29 cellular contexts compared by ENCODE assay signal in the genomic region with DNA sequence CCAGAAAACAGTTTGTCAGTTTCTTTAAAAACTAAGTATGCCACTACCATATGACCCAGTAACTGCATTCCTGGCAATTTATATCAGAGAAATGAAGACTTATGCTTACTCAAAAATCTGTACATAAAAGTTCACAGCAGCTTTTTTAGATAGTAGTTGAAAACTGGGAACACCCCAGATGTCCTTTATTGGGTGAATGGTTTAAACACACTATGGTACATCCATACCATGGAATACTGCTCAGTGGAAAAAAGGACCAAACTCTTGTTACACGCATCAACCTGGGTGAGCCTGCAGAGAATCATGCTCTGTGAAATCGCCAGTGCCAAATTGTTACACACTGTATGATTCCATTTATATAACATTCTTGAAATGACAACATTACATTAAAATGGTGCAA.
"Had no signal": no experiment of that assay in that cellular context is flagged by ENCODE, and none has a peak within 500 bp of the region (broad histone marks: within the 10 kb centered on the region; RNA-seq: fewer than 3 reads in every experiment).

No MANE protein-coding gene starts in this region.

- H3K4me1 ChIP-seq: psoas muscle had no signal

- H3K27me3 ChIP-seq: ovary, right lobe of liver, thyroid gland, upper lobe of left lung had no signal

- H3K27ac Mint-ChIP-seq: naive thymus-derived CD8-positive, alpha-beta T cell; natural killer cell treated with Interleukin-12 subunit alpha and Interleukin-12 subunit beta and Interleukin-15 and Interleukin-18, amount 100 ng/mL, for 72 hours; nephron progenitor cell; progenitor cell of endocrine pancreas; stimulated activated effector memory CD8-positive, alpha-beta T cell treated with anti-CD3 and anti-CD28 coated beads, Interleukin-12 subunit alpha, Interleukin-12 subunit beta, amount 100 ng/mL, for 72 hours; stimulated activated naive B cell treated with anti-CD40 and anti-IgM and Interleukin-4, amounts not matched to agents 10 μg/mL and 1 μg/mL and 100 μg/mL, for 72 hours; stimulated activated naive CD8-positive, alpha-beta T cell treated with anti-CD3 and anti-CD28 coated beads, Interleukin-15, Interleukin-2, amounts not matched to agents 100 ng/mL and 50 ng/mL, for 24 hours had no signal

- H3K9me3 ChIP-seq: neutrophil, psoas muscle, right lobe of liver, sigmoid colon, thoracic aorta, thyroid gland, upper lobe of left lung had no signal

- ATAC-seq: naive thymus-derived CD8-positive, alpha-beta T cell; natural killer cell treated with Interleukin-12 subunit alpha and Interleukin-12 subunit beta and Interleukin-15 and Interleukin-18, amount 100 ng/mL, for 72 hours; psoas muscle; right cardiac atrium; right lobe of liver; stimulated activated effector memory CD8-positive, alpha-beta T cell treated with anti-CD3 and anti-CD28 coated beads, Interleukin-12 subunit alpha, Interleukin-12 subunit beta, amount 100 ng/mL, for 72 hours; stimulated activated naive B cell treated with anti-CD40 and anti-IgM and Interleukin-4, amounts not matched to agents 10 μg/mL and 1 μg/mL and 100 μg/mL, for 72 hours had no signal

- H3K27me3 Mint-ChIP-seq: stimulated activated naive B cell treated with anti-CD40 and anti-IgM and Interleukin-4, amounts not matched to agents 10 μg/mL and 1 μg/mL and 100 μg/mL, for 72 hours had no signal

- H2AFZ ChIP-seq: parathyroid adenoma had no signal

- H3K4me3 Mint-ChIP-seq: naive thymus-derived CD8-positive, alpha-beta T cell; natural killer cell treated with Interleukin-12 subunit alpha and Interleukin-12 subunit beta and Interleukin-15 and Interleukin-18, amount 100 ng/mL, for 72 hours; nephron progenitor cell; neural crest cell; stimulated activated effector memory CD8-positive, alpha-beta T cell treated with anti-CD3 and anti-CD28 coated beads, Interleukin-12 subunit alpha, Interleukin-12 subunit beta, amount 100 ng/mL, for 72 hours; stimulated activated naive B cell treated with anti-CD40 and anti-IgM and Interleukin-4, amounts not matched to agents 10 μg/mL and 1 μg/mL and 100 μg/mL, for 72 hours; stimulated activated naive CD8-positive, alpha-beta T cell treated with anti-CD3 and anti-CD28 coated beads, Interleukin-15, Interleukin-2, amounts not matched to agents 100 ng/mL and 50 ng/mL, for 24 hours had no signal

- H3K27ac ChIP-seq: neutrophil, ovary, parathyroid adenoma, psoas muscle, right lobe of liver, sigmoid colon, stomach, thoracic aorta, thyroid gland, tibial nerve, upper lobe of left lung, uterus had no signal

- H3K36me3 Mint-ChIP-seq: naive thymus-derived CD8-positive, alpha-beta T cell; natural killer cell treated with Interleukin-12 subunit alpha and Interleukin-12 subunit beta and Interleukin-15 and Interleukin-18, amount 100 ng/mL, for 72 hours; stimulated activated effector memory CD8-positive, alpha-beta T cell treated with anti-CD3 and anti-CD28 coated beads, Interleukin-12 subunit alpha, Interleukin-12 subunit beta, amount 100 ng/mL, for 72 hours; stimulated activated naive B cell treated with anti-CD40 and anti-IgM and Interleukin-4, amounts not matched to agents 10 μg/mL and 1 μg/mL and 100 μg/mL, for 72 hours had no signal

- H3K4me3 ChIP-seq: ovary, psoas muscle, right lobe of liver, sigmoid colon, stomach, thoracic aorta, thyroid gland, tibial nerve, upper lobe of left lung, uterus had no signal

- H3K36me3 ChIP-seq: neutrophil, ovary, right lobe of liver, sigmoid colon, stomach, thoracic aorta, thyroid gland, tibial nerve, upper lobe of left lung, uterus had no signal

- H3K4me1 Mint-ChIP-seq: naive thymus-derived CD8-positive, alpha-beta T cell; stimulated activated effector memory CD8-positive, alpha-beta T cell treated with anti-CD3 and anti-CD28 coated beads, Interleukin-12 subunit alpha, Interleukin-12 subunit beta, amount 100 ng/mL, for 72 hours; stimulated activated naive B cell treated with anti-CD40 and anti-IgM and Interleukin-4, amounts not matched to agents 10 μg/mL and 1 μg/mL and 100 μg/mL, for 72 hours had no signal

- DNase-seq: naive thymus-derived CD8-positive, alpha-beta T cell; nephron progenitor cell; nucleus accumbens; ovary; psoas muscle; right cardiac atrium; right lobe of liver; sigmoid colon; small intestine; stimulated activated CD4-positive, alpha-beta T cell treated with anti-CD3 and anti-CD28 coated beads, Interleukin-15, amount 100 ng/mL, for 24 hours; stimulated activated CD4-positive, alpha-beta T cell treated with anti-CD3 and anti-CD28 coated beads, Interleukin-2, amount 100 ng/mL, for 24 hours; stimulated activated CD4-positive, alpha-beta T cell treated with anti-CD3 and anti-CD28 coated beads, Interleukin-2, amount 100 ng/mL, for 48 hours; stimulated activated CD4-positive, alpha-beta T cell treated with anti-CD3 and anti-CD28 coated beads, Interleukin-4, amount 100 ng/mL, for 24 hours; stimulated activated naive B cell treated with anti-CD40 and anti-IgM and Interleukin-4, amounts not matched to agents 10 μg/mL and 1 μg/mL and 100 μg/mL, for 72 hours; stimulated activated naive CD4-positive, alpha-beta T cell treated with Interleukin-2 at 50 U/mL for 16 hours; stomach; thyroid gland; trophoblast cell; upper lobe of left lung; uterus had no signal

- H3K9me3 Mint-ChIP-seq: natural killer cell treated with Interleukin-12 subunit alpha and Interleukin-12 subunit beta and Interleukin-15 and Interleukin-18, amount 100 ng/mL, for 72 hours; stimulated activated effector memory CD8-positive, alpha-beta T cell treated with anti-CD3 and anti-CD28 coated beads, Interleukin-12 subunit alpha, Interleukin-12 subunit beta, amount 100 ng/mL, for 72 hours; stimulated activated naive CD8-positive, alpha-beta T cell treated with anti-CD3 and anti-CD28 coated beads, Interleukin-15, Interleukin-2, amounts not matched to agents 100 ng/mL and 50 ng/mL, for 24 hours had no signal

- H3K79me2 ChIP-seq: parathyroid adenoma had no signal
